ENCODE assay signal across 20 cellular contexts in the genomic region with DNA sequence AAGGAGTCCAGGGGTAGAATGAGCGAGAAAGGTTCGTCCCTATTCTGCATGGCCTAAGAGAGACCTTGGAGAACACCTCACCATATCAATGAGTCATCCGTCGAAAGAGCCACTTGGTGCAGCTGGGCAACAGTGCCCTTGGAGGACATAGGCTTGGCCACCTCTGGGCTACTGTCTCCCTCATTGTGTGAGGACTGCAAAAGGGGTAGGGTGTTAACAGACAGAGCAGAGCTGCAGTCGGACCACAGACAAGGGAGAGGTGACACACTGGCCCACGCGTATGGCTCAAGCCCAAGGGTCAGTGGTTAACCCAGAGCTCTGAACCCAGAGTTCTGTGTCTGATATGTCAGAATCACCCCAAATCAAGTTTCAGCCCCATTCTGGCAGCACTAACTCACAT.
A peak's percentile ranks its signal among the peaks of the same experiment; 100 is the strongest.
DNase-seq lines count a peak whose midpoint lies in the region; ATAC-seq and TF ChIP-seq lines count a peak whose summit lies in the region.
"Had no signal": no experiment of that assay in that cellular context is flagged by ENCODE, and none has a peak within 500 bp of the region (broad histone marks: within the 10 kb centered on the region; RNA-seq: fewer than 3 reads in every experiment).

No MANE protein-coding gene starts in this region.

- no peak for TF ChIP-seq CTCF in upper lobe of right lung (IDR thresholded peaks at IDR 0.05)

- no peaks in the 10 kb centered on the region for H3K27me3 ChIP-seq in upper lobe of right lung
- H3K27me3 ChIP-seq: BLaER1 had no signal

- no peak overlapping the region for H3K27ac ChIP-seq in upper lobe of right lung
- H3K27ac ChIP-seq: 22Rv1, BLaER1, C4-2B had no signal

- H3K36me3 ChIP-seq in upper lobe of right lung: no peaks in the 10 kb centered on the region
- H3K36me3 ChIP-seq: BLaER1, HAP-1 had no signal

- no peaks in the 10 kb centered on the region for H3K4me1 ChIP-seq in upper lobe of right lung
- H3K4me1 ChIP-seq: BLaER1, Caco-2, HAP-1 had no signal

- H3K4me3 ChIP-seq in upper lobe of right lung: no peak overlapping the region
- H3K4me3 ChIP-seq: BLaER1, GM23338, HAP-1 had no signal

- no peaks in the 10 kb centered on the region for H3K9me3 ChIP-seq in upper lobe of right lung
- H3K9me3 ChIP-seq: Caco-2, HAP-1 had no signal

- intact Hi-C loops in upper lobe of right lung (cut with DNase I): no loop called here

- peak; percentile 13 for ATAC-seq in left lobe of liver
- ATAC-seq in upper lobe of right lung: peak; percentile 28
- ATAC-seq in HG02623 (IDR thresholded peaks at IDR 0.05; ENCODE audit: unreplicated experiment): no peak
- no peak for ATAC-seq in HG02798 (IDR thresholded peaks at IDR 0.05; ENCODE audit: poor library complexity, unreplicated experiment)
- ATAC-seq: CD8-positive, alpha-beta T cell; GM23338 had no signal

- peak; percentile 13 for DNase-seq in DMS53 (lab: John Stamatoyannopoulos, UW)
- no peak for DNase-seq in DMS53 treated with DMSO at 0.1 percent for 48 hours (lab: John Stamatoyannopoulos, UW; ENCODE audit: unreplicated experiment)
- peak; percentile 7 for DNase-seq in RKO (ENCODE audit: low spot score)
- DNase-seq in left lobe of liver (ENCODE audit: low spot score): no peak
- no peak for DNase-seq in upper lobe of right lung
- no peak for DNase-seq in NCI-H446 treated with DMSO at 0.1 percent for 48 hours (lab: John Stamatoyannopoulos, UW)
- DNase-seq: Caco-2; CD4-positive, CD25-positive, alpha-beta regulatory T cell; CD8-positive, alpha-beta T cell; DMS153; DMS79 treated with DMSO at 0.1 percent for 48 hours; GF-D8; HFFc6 had no signal

Comparison
In these comparisons a context has a peak if more than half of its experiments do, and no peak if none do; other contexts are left out.
1. DNase-seq: peak in DMS53 (single experiment) and RKO (single experiment); none in DMS53 treated with DMSO at 0.1 percent for 48 hours (single experiment), left lobe of liver (single experiment), upper lobe of right lung (single experiment) and NCI-H446 treated with DMSO at 0.1 percent for 48 hours (single experiment).
2. ATAC-seq: peak in left lobe of liver (single experiment) and upper lobe of right lung (single experiment); none in HG02623 (single experiment) and HG02798 (single experiment).